Comparison of ENCODE assay signal across 14 cellular contexts in genomic region chr1:59018860-59019259, GRCh38.
DNase-seq lines count a peak whose midpoint lies in the region; ATAC-seq and TF ChIP-seq lines count a peak whose summit lies in the region.
"Had no signal": no experiment of that assay in that cellular context is flagged by ENCODE, and none has a peak within 500 bp of the region (broad histone marks: within the 10 kb centered on the region; RNA-seq: fewer than 3 reads in every experiment).

No MANE protein-coding gene starts in this region.

- H3K27ac Mint-ChIP-seq in activated CD4-positive, alpha-beta memory T cell treated with anti-CD3 and anti-CD28 coated beads, Interleukin-2, amount 10 ng/mL, durations not matched to agents 7 days and 5 days = peak overlapping the region; percentile 1
- no peak overlapping the region for H3K27ac Mint-ChIP-seq in activated CD4-positive, alpha-beta memory T cell treated with anti-CD3 and anti-CD28 coated beads for 36 hours
- H3K27ac Mint-ChIP-seq in T-helper 17 cell = peak overlapping the region; percentile 89
- H3K27ac Mint-ChIP-seq: progenitor cell of endocrine pancreas had no signal

- DNase-seq in activated CD4-positive, alpha-beta memory T cell treated with anti-CD3 and anti-CD28 coated beads, Interleukin-2, amount 10 ng/mL, durations not matched to agents 7 days and 5 days = no peak
- DNase-seq in activated CD4-positive, alpha-beta memory T cell treated with anti-CD3 and anti-CD28 coated beads for 36 hours = no peak
- DNase-seq in T-helper 17 cell (no peak), heart left ventricle (peak in 4 of 5 donors; percentile 64 to 73 (median 68))
- DNase-seq: amniotic stem cell; MV-4-11; NCI-H2081; NCI-H524; stimulated activated naive CD8-positive, alpha-beta T cell treated with anti-CD3 and anti-CD28 coated beads, Interleukin-15, amount 100 ng/mL, for 72 hours had no signal

- no peak overlapping the region for H3K4me3 ChIP-seq in heart left ventricle
- H3K4me3 ChIP-seq in skeletal muscle tissue (ENCODE audit: low read length in 3 of 3) = peak overlapping the region; percentile 7 to 51 (median 35)

- no peaks in the 10 kb centered on the region for H3K9me3 ChIP-seq in T-helper 17 cell (ENCODE audit: control insufficient read depth, low read length, poor library complexity, severe bottlenecking)
- H3K9me3 ChIP-seq in heart left ventricle = peaks cover 0 to 8% (median 0%) of the 10 kb centered on the region in 12 donors
- no peaks in the 10 kb centered on the region for H3K9me3 ChIP-seq in skeletal muscle tissue (ENCODE audit: control insufficient read depth in 3 of 3, low read length in 3 of 3)

- no peak for TF ChIP-seq CTCF in heart left ventricle (IDR thresholded peaks at IDR 0.05)

- H3K4me1 ChIP-seq in heart left ventricle (peaks cover 0 to 64% (median 27%) of the 10 kb centered on the region in 12 donors), skeletal muscle tissue (ENCODE audit: control insufficient read depth in 3 of 3, insufficient read depth in 3 of 3, low read length in 3 of 3) (peaks cover 33 to 49% (median 34%) of the 10 kb centered on the region in 3 donors)

- 45 to 70% (median 54%) methylated on average over 7 of the region's 7 CpGs for WGBS in heart left ventricle, 4 donors

- ATAC-seq in T-helper 17 cell (no peak), heart left ventricle (peak; percentile 92 to 94 (median 92)), GM21717 (IDR thresholded peaks at IDR 0.05; ENCODE audit: unreplicated experiment) (no peak), GM18519 (IDR thresholded peaks at IDR 0.05; ENCODE audit: low FRiP score, unreplicated experiment) (no peak), HG03280 (IDR thresholded peaks at IDR 0.05; ENCODE audit: unreplicated experiment) (no peak)
- ATAC-seq: stimulated activated naive CD8-positive, alpha-beta T cell treated with anti-CD3 and anti-CD28 coated beads, Interleukin-15, amount 100 ng/mL, for 72 hours had no signal

- H3K36me3 ChIP-seq in heart left ventricle (no peaks in the 10 kb centered on the region), skeletal muscle tissue (ENCODE audit: control insufficient read depth in 3 of 3, insufficient read depth in 3 of 3, low read length in 3 of 3) (no peaks in the 10 kb centered on the region)

- peaks cover 45% of the 10 kb centered on the region for H3K4me1 Mint-ChIP-seq in activated CD4-positive, alpha-beta memory T cell treated with anti-CD3 and anti-CD28 coated beads, Interleukin-2, amount 10 ng/mL, durations not matched to agents 7 days and 5 days
- peaks cover 24% of the 10 kb centered on the region for H3K4me1 Mint-ChIP-seq in activated CD4-positive, alpha-beta memory T cell treated with anti-CD3 and anti-CD28 coated beads for 36 hours (ENCODE audit: low read depth)
- H3K4me1 Mint-ChIP-seq in T-helper 17 cell = peaks cover 18% of the 10 kb centered on the region

- H3K9me3 Mint-ChIP-seq in activated CD4-positive, alpha-beta memory T cell treated with anti-CD3 and anti-CD28 coated beads, Interleukin-2, amount 10 ng/mL, durations not matched to agents 7 days and 5 days = no peaks in the 10 kb centered on the region
- no peaks in the 10 kb centered on the region for H3K9me3 Mint-ChIP-seq in activated CD4-positive, alpha-beta memory T cell treated with anti-CD3 and anti-CD28 coated beads for 36 hours

- intact Hi-C loops in activated CD4-positive, alpha-beta memory T cell treated with anti-CD3 and anti-CD28 coated beads for 36 hours (cut with micrococcal nuclease) = no loop called here
- intact Hi-C loops in heart left ventricle (cut with DNase I) = loop anchor here in 5 of 10 donors (2.0 to 10.0 kb wide), 6 partner anchors 38 to 234 kb away; partner anchors contain the start of gene JUN (in 2 of the 5)

- no peaks in the 10 kb centered on the region for H3K36me3 Mint-ChIP-seq in activated CD4-positive, alpha-beta memory T cell treated with anti-CD3 and anti-CD28 coated beads, Interleukin-2, amount 10 ng/mL, durations not matched to agents 7 days and 5 days (ENCODE audit: low read depth)
- H3K36me3 Mint-ChIP-seq in activated CD4-positive, alpha-beta memory T cell treated with anti-CD3 and anti-CD28 coated beads for 36 hours = no peaks in the 10 kb centered on the region
- peaks cover 2% of the 10 kb centered on the region for H3K36me3 Mint-ChIP-seq in T-helper 17 cell (ENCODE audit: low read depth)

- H3K27me3 ChIP-seq in heart left ventricle (no peaks in the 10 kb centered on the region), skeletal muscle tissue (ENCODE audit: control insufficient read depth in 3 of 3, insufficient read depth in 3 of 3, low read length in 3 of 3) (no peaks in the 10 kb centered on the region)

- H3K27ac ChIP-seq in heart left ventricle (peak overlapping the region; percentile 52 to 93 (median 82)), skeletal muscle tissue (ENCODE audit: low read depth, low read length) (peak overlapping the region; percentile 87)

- POLR2A ChIA-PET in activated CD4-positive, alpha-beta memory T cell treated with anti-CD3 and anti-CD28 coated beads, Interleukin-2, amount 10 ng/mL, durations not matched to agents 7 days and 5 days (lab: Charles Lee) = interaction anchor here (1.5 to 2.8 kb wide), 3 partner anchors 50 to 235 kb away, joined by 4 to 16 read pairs (median 15); partner anchors contain the start of gene JUN
- POLR2A ChIA-PET in activated CD4-positive, alpha-beta memory T cell treated with anti-CD3 and anti-CD28 coated beads for 36 hours (lab: Charles Lee) = no interaction called here

- H3K27me3 Mint-ChIP-seq in activated CD4-positive, alpha-beta memory T cell treated with anti-CD3 and anti-CD28 coated beads, Interleukin-2, amount 10 ng/mL, durations not matched to agents 7 days and 5 days = no peaks in the 10 kb centered on the region
- no peaks in the 10 kb centered on the region for H3K27me3 Mint-ChIP-seq in activated CD4-positive, alpha-beta memory T cell treated with anti-CD3 and anti-CD28 coated beads for 36 hours
- H3K27me3 Mint-ChIP-seq in T-helper 17 cell = no peaks in the 10 kb centered on the region
- H3K27me3 Mint-ChIP-seq: stimulated activated naive CD8-positive, alpha-beta T cell treated with anti-CD3 and anti-CD28 coated beads, Interleukin-15, amount 100 ng/mL, for 72 hours had no signal

- no peak overlapping the region for H3K4me3 Mint-ChIP-seq in activated CD4-positive, alpha-beta memory T cell treated with anti-CD3 and anti-CD28 coated beads, Interleukin-2, amount 10 ng/mL, durations not matched to agents 7 days and 5 days
- H3K4me3 Mint-ChIP-seq in activated CD4-positive, alpha-beta memory T cell treated with anti-CD3 and anti-CD28 coated beads for 36 hours = no peak overlapping the region
- no peak overlapping the region for H3K4me3 Mint-ChIP-seq in T-helper 17 cell

- no peak for TF ChIP-seq POLR2A in heart left ventricle (IDR thresholded peaks at IDR 0.05)

- CTCF ChIA-PET in activated CD4-positive, alpha-beta memory T cell treated with anti-CD3 and anti-CD28 coated beads, Interleukin-2, amount 10 ng/mL, durations not matched to agents 7 days and 5 days (lab: Charles Lee) = no interaction called here
- CTCF ChIA-PET in activated CD4-positive, alpha-beta memory T cell treated with anti-CD3 and anti-CD28 coated beads for 36 hours (lab: Charles Lee) = no interaction called here

- H3K9ac ChIP-seq in skeletal muscle tissue (ENCODE audit: low read depth in 1 of 3, low read length in 3 of 3) = peak overlapping the region; percentile 18 to 69 (median 69)

Comparison
In these comparisons a context has a peak if more than half of its experiments do, and no peak if none do; other contexts are left out.
1. DNase-seq: peak in heart left ventricle (4 of 5); none in activated CD4-positive, alpha-beta memory T cell treated with anti-CD3 and anti-CD28 coated beads, Interleukin-2, amount 10 ng/mL, durations not matched to agents 7 days and 5 days (single experiment), activated CD4-positive, alpha-beta memory T cell treated with anti-CD3 and anti-CD28 coated beads for 36 hours (single experiment) and T-helper 17 cell (0 of 3).
2. ATAC-seq: peak in heart left ventricle (4 of 4); none in T-helper 17 cell (single experiment), GM21717 (single experiment), GM18519 (single experiment) and HG03280 (single experiment).
3. H3K4me3 ChIP-seq: peak in skeletal muscle tissue (3 of 3); none in heart left ventricle (0 of 12).